In genomic region chr6:169186496-169187169, GRCh38 we compare ENCODE assay signal across 21 cellular contexts.
"Had no signal": no experiment of that assay in that cellular context is flagged by ENCODE, and none has a peak within 500 bp of the region (broad histone marks: within the 10 kb centered on the region; RNA-seq: fewer than 3 reads in every experiment).

No MANE protein-coding gene starts in this region.

- H3K4me1 ChIP-seq: testis, transverse colon had no signal

- H3K27ac ChIP-seq: dorsolateral prefrontal cortex, epithelial cell of prostate, left ventricle myocardium inferior, lower lobe of right lung, skin epidermis, testis had no signal

- ATAC-seq: gastroesophageal sphincter; left cardiac atrium; lower lobe of right lung; sciatic nerve; stimulated activated naive B cell treated with anti-CD40 and anti-IgM and Interleukin-4, amounts not matched to agents 10 μg/mL and 1 μg/mL and 100 μg/mL, for 72 hours; stimulated activated naive CD8-positive, alpha-beta T cell treated with anti-CD3 and anti-CD28 coated beads, Interleukin-15, amount 100 ng/mL, for 72 hours had no signal

- DNase-seq: cortex of kidney; dorsolateral prefrontal cortex; effector memory CD4-positive, alpha-beta T cell; esophagus squamous epithelium; foreskin fibroblast; glutamatergic neuron; left cardiac atrium; left ventricle myocardium inferior; lower lobe of right lung; mesenchymal stem cell; natural killer cell; stimulated activated CD4-positive, alpha-beta T cell treated with anti-CD3 and anti-CD28 coated beads, Interleukin-2, amount 100 ng/mL, for 24 hours; stimulated activated CD4-positive, alpha-beta T cell treated with anti-CD3 and anti-CD28 coated beads, Interleukin-4, amount 100 ng/mL, for 4 hours; stimulated activated naive B cell treated with anti-CD40 and anti-IgM and Interleukin-4, amounts not matched to agents 10 μg/mL and 1 μg/mL and 100 μg/mL, for 72 hours; stimulated activated naive CD8-positive, alpha-beta T cell treated with anti-CD3 and anti-CD28 coated beads, Interleukin-15, amount 100 ng/mL, for 72 hours; testis; transverse colon had no signal

- H3K36me3 ChIP-seq: esophagus squamous epithelium, gastroesophageal sphincter, left ventricle myocardium inferior, lower lobe of right lung, transverse colon had no signal

- H3K27me3 ChIP-seq: dorsolateral prefrontal cortex, esophagus squamous epithelium, gastroesophageal sphincter, testis, transverse colon had no signal

- H3K9me3 ChIP-seq: esophagus squamous epithelium, gastroesophageal sphincter, left ventricle myocardium inferior, lower lobe of right lung, testis, transverse colon had no signal

- H3K4me3 ChIP-seq: dorsolateral prefrontal cortex, esophagus squamous epithelium, gastroesophageal sphincter, left ventricle myocardium inferior, lower lobe of right lung, skin epidermis, testis, transverse colon had no signal
